Comparison of ENCODE assay signal across 11 cellular contexts in genomic region chr6:16494781-16495180, GRCh38.
A peak's percentile ranks its signal among the peaks of the same experiment; 100 is the strongest.
DNase-seq lines count a peak whose midpoint lies in the region; ATAC-seq, FAIRE-seq and TF ChIP-seq lines count a peak whose summit lies in the region.
"Had no signal": no experiment of that assay in that cellular context is flagged by ENCODE, and none has a peak within 500 bp of the region (broad histone marks: within the 10 kb centered on the region; RNA-seq: fewer than 3 reads in every experiment).

No MANE protein-coding gene starts in this region.

- peaks cover 0 to 35% (median 15%) of the 10 kb centered on the region in 12 donors for H3K4me1 ChIP-seq in heart left ventricle
- H3K4me1 ChIP-seq in right atrium auricular region: peaks cover 0 to 23% of the 10 kb centered on the region in 2 donors

- ATAC-seq in heart left ventricle (peak in 3 of 4 donors; percentile 39 to 62 (median 57)), HG03064 (IDR thresholded peaks at IDR 0.05; ENCODE audit: low read depth, unreplicated experiment) (peak; percentile 75)
- ATAC-seq: CD8-positive, alpha-beta T cell had no signal

- no peak for FAIRE-seq in urothelium cell line (lab: Jason Lieb, UNC)
- FAIRE-seq: endothelial cell of umbilical vein had no signal

- intact Hi-C loops in heart left ventricle (cut with DNase I): loop anchor here in 1 of 10 donors (5.0 kb wide), 1 partner anchor 162 kb away; no protein-coding TSS in a partner anchor

- WGBS in heart left ventricle, 4 donors: 81 to 85% (median 83%) methylated on average over 3 of the region's 3 CpGs

- H3K27ac ChIP-seq in heart left ventricle (no peak overlapping the region), right atrium auricular region (no peak overlapping the region)
- H3K27ac ChIP-seq: sigmoid colon had no signal

- DNase-seq in heart left ventricle (no peak), right atrium auricular region (ENCODE audit: low spot score) (no peak), SW480 (ENCODE audit: low spot score) (peak; percentile 62), urothelium cell line (ENCODE audit: low spot score) (peak; percentile 11), AML-193 (lab: John Stamatoyannopoulos, UW) (no peak), NCI-H1694 treated with DMSO at 0.1 percent for 48 hours (lab: John Stamatoyannopoulos, UW) (no peak)
- DNase-seq in activated CD4-positive, alpha-beta T cell treated with anti-CD3 and anti-CD28 coated beads for 1 hour: no peak
- DNase-seq: CD8-positive, alpha-beta T cell; sigmoid colon had no signal

- peaks cover 0 to 9% (median 0%) of the 10 kb centered on the region in 12 donors for H3K9me3 ChIP-seq in heart left ventricle
- H3K9me3 ChIP-seq in right atrium auricular region: no peaks in the 10 kb centered on the region
- H3K9me3 ChIP-seq: sigmoid colon had no signal

- no peaks in the 10 kb centered on the region for H3K27me3 ChIP-seq in heart left ventricle
- no peaks in the 10 kb centered on the region for H3K27me3 ChIP-seq in right atrium auricular region
- H3K27me3 ChIP-seq: sigmoid colon had no signal

- H3K36me3 ChIP-seq in heart left ventricle (no peaks in the 10 kb centered on the region), right atrium auricular region (no peaks in the 10 kb centered on the region)
- H3K36me3 ChIP-seq: sigmoid colon had no signal

- peak in 1 of 2 donors; percentile 3 for TF ChIP-seq POLR2A in heart left ventricle (IDR thresholded peaks at IDR 0.05)

- TF ChIP-seq CTCF in heart left ventricle (IDR thresholded peaks at IDR 0.05): no peak
- no peak for TF ChIP-seq CTCF in right atrium auricular region (IDR thresholded peaks at IDR 0.05)

- H3K4me3 ChIP-seq in heart left ventricle (no peak overlapping the region), right atrium auricular region (no peak overlapping the region)
- H3K4me3 ChIP-seq: sigmoid colon had no signal

Comparison
In these comparisons a context has a peak if more than half of its experiments do, and no peak if none do; other contexts are left out.
1. DNase-seq: peak in SW480 (single experiment) and urothelium cell line (single experiment); none in heart left ventricle (0 of 5), right atrium auricular region (single experiment), AML-193 (0 of 2), activated CD4-positive, alpha-beta T cell treated with anti-CD3 and anti-CD28 coated beads for 1 hour (single experiment) and NCI-H1694 treated with DMSO at 0.1 percent for 48 hours (single experiment).